ENCODE assay signal across 12 cellular contexts in the genomic region with DNA sequence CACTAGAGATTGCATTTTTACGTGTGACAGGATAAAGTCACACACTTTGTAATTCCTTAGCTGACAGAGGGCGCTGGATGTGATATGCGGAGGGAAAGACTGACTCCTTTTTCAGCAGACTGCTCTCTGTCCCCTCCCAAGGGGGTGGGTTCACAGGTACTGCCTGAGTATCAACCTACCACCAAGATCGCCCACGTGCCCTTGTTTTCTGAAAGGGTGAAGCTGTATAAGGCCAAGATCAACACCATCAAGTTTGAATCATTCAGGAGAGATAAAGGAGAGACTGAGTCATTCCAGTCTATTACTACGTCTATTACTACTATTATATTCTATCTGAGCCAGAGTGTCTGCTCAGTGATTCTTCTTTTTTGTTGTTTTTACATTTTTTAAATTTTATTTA. TPM values are rescaled to one million over a fixed set of nuclear protein-coding genes. Genes with fewer than 3 reads are reported as not detected.
DNase-seq lines count a peak whose midpoint lies in the region; ATAC-seq and TF ChIP-seq lines count a peak whose summit lies in the region.
"Had no signal": no experiment of that assay in that cellular context is flagged by ENCODE, and none has a peak within 500 bp of the region (broad histone marks: within the 10 kb centered on the region; RNA-seq: fewer than 3 reads in every experiment).

No MANE protein-coding gene starts in this region.

- H2BK20ac ChIP-seq in H9 (ENCODE audit: low read depth, low read length, poor library complexity, severe bottlenecking) = no peak overlapping the region

- H4K5ac ChIP-seq in H9 (ENCODE audit: insufficient read length, low read depth, low read length) = no peak overlapping the region

- no peak for DNase-seq in H9
- peak; percentile 43 for DNase-seq in fibroblast of pulmonary artery (ENCODE audit: low read depth)
- DNase-seq in trophoblast cell = no peak
- DNase-seq in cortex of kidney (lab: John Stamatoyannopoulos, UW) = no peak
- no peak for DNase-seq in activated CD8-positive, alpha-beta memory T cell treated with anti-CD3 and anti-CD28 coated beads, Interleukin-2, amount 10 ng/mL, durations not matched to agents 7 days and 5 days
- no peak for DNase-seq in NCI-H1092 treated with DMSO at 0.1 percent for 48 hours (lab: John Stamatoyannopoulos, UW)
- DNase-seq: activated CD8-positive, alpha-beta memory T cell treated with anti-CD3 and anti-CD28 coated beads for 24 hours; left ventricle myocardium superior; right cardiac atrium had no signal

- no CpG with 5 or more reads among the region's 6 CpGs for WGBS in H9 (ENCODE audit: extremely low coverage, insufficient read length, low lambda C conversion rate)
- no CpG with 5 or more reads among the region's 6 CpGs for WGBS in trophoblast cell (ENCODE audit: extremely low coverage, insufficient coverage, insufficient read length)

- H3K27me3 Mint-ChIP-seq in H9 (ENCODE audit: low read depth) = no peaks in the 10 kb centered on the region
- no peaks in the 10 kb centered on the region for H3K27me3 Mint-ChIP-seq in activated T-helper 17 cell treated with anti-CD3 and anti-CD28 coated beads, Interleukin-2, amount 50 U/mL, for 72 hours
- no peaks in the 10 kb centered on the region for H3K27me3 Mint-ChIP-seq in activated CD8-positive, alpha-beta memory T cell treated with anti-CD3 and anti-CD28 coated beads, Interleukin-2, amount 10 ng/mL, durations not matched to agents 7 days and 5 days

- H4K8ac ChIP-seq in H9 (replicated peaks; ENCODE audit: insufficient read length, low read depth, low read length) (no peak overlapping the region), trophoblast cell (ENCODE audit: low read depth, low read length) (peak overlapping the region; percentile 53)

- H3K79me1 ChIP-seq in H9 (ENCODE audit: insufficient read depth, low read depth, low read length, poor library complexity, severe bottlenecking) (no peaks in the 10 kb centered on the region), trophoblast cell (ENCODE audit: low read length) (no peaks in the 10 kb centered on the region)

- H2BK12ac ChIP-seq in H9 (ENCODE audit: insufficient read length, low read depth, low read length) (no peak overlapping the region), trophoblast cell (ENCODE audit: low read length) (no peak overlapping the region)

- H3K18ac ChIP-seq in H9 (ENCODE audit: insufficient read length, low read depth, low read length) (no peak overlapping the region), trophoblast cell (ENCODE audit: low read length) (no peak overlapping the region)

- peak overlapping the region in 2 of 3 experiments; percentile 16 to 64; a peak in 2 of 7 replicates for H3K27ac Mint-ChIP-seq in H9
- no peak overlapping the region for H3K27ac Mint-ChIP-seq in activated T-helper 17 cell treated with anti-CD3 and anti-CD28 coated beads, Interleukin-2, amount 50 U/mL, for 72 hours
- no peak overlapping the region for H3K27ac Mint-ChIP-seq in activated CD8-positive, alpha-beta memory T cell treated with anti-CD3 and anti-CD28 coated beads, Interleukin-2, amount 10 ng/mL, durations not matched to agents 7 days and 5 days

- H3K4me1 ChIP-seq in H9 (ENCODE audit: insufficient read depth, low read length) (peaks cover 5% of the 10 kb centered on the region; the same call in 1 of the 2 replicates), trophoblast cell (ENCODE audit: control insufficient read depth in 1 of 2, insufficient read depth in 2 of 2, low read length in 2 of 2) (peaks cover 3 to 6% of the 10 kb centered on the region in 2 experiments)

- no peaks in the 10 kb centered on the region for H4K20me1 ChIP-seq in H9 (ENCODE audit: control insufficient read depth, insufficient read depth, insufficient read length)

- CTCF ChIA-PET in activated CD8-positive, alpha-beta memory T cell treated with anti-CD3 and anti-CD28 coated beads, Interleukin-2, amount 10 ng/mL, durations not matched to agents 7 days and 5 days (lab: Charles Lee) = interaction anchor here (1.5 to 2.1 kb wide), 3 partner anchors 9 to 39 kb away, joined by 4 to 13 read pairs (median 5); no protein-coding TSS in a partner anchor

- H3K4me3 ChIP-seq in fibroblast of pulmonary artery (replicated peaks; ENCODE audit: low read depth, low read length) = no peak overlapping the region
- H3K4me3 ChIP-seq in trophoblast cell (ENCODE audit: low read depth, low read length) = no peak overlapping the region

- H3K23ac ChIP-seq in H9 (ENCODE audit: insufficient read length, low read depth, low read length) (no peak overlapping the region), trophoblast cell (ENCODE audit: low read length) (no peak overlapping the region)

- H2BK5ac ChIP-seq in H9 (ENCODE audit: insufficient read length, low read length) (no peak overlapping the region), trophoblast cell (ENCODE audit: low read depth, low read length, poor library complexity) (no peak overlapping the region)

- H3K4me3 Mint-ChIP-seq in H9 = no peak overlapping the region
- no peak overlapping the region for H3K4me3 Mint-ChIP-seq in activated T-helper 17 cell treated with anti-CD3 and anti-CD28 coated beads, Interleukin-2, amount 50 U/mL, for 72 hours
- H3K4me3 Mint-ChIP-seq in activated CD8-positive, alpha-beta memory T cell treated with anti-CD3 and anti-CD28 coated beads, Interleukin-2, amount 10 ng/mL, durations not matched to agents 7 days and 5 days = no peak overlapping the region

- H2BK120ac ChIP-seq in H9 (ENCODE audit: low read depth, low read length, poor library complexity, severe bottlenecking) = no peak overlapping the region
- no peak overlapping the region for H2BK120ac ChIP-seq in trophoblast cell (ENCODE audit: insufficient read depth, low read length, poor library complexity)

- H3K36me3 Mint-ChIP-seq in H9 (ENCODE audit: insufficient read depth in 1 of 3, low read depth in 3 of 3) = peaks cover 4 to 8% (median 5%) of the 10 kb centered on the region in 3 experiments; a peak in 5 of 7 replicates
- peaks cover 8% of the 10 kb centered on the region for H3K36me3 Mint-ChIP-seq in activated T-helper 17 cell treated with anti-CD3 and anti-CD28 coated beads, Interleukin-2, amount 50 U/mL, for 72 hours (ENCODE audit: low read depth)
- H3K36me3 Mint-ChIP-seq in activated CD8-positive, alpha-beta memory T cell treated with anti-CD3 and anti-CD28 coated beads, Interleukin-2, amount 10 ng/mL, durations not matched to agents 7 days and 5 days = peaks cover 9% of the 10 kb centered on the region

- no peak for TF ChIP-seq CTCF in H9 (conservative IDR thresholded peaks at IDR 0.05)
- TF ChIP-seq CTCF in fibroblast of pulmonary artery (IDR thresholded peaks at IDR 0.05; ENCODE audit: low read length, missing control alignments) = no peak

- H3K9ac ChIP-seq in H9 (ENCODE audit: extremely low read depth, insufficient read length, low read length) = no peak overlapping the region
- H3K9ac ChIP-seq in trophoblast cell (ENCODE audit: low read length) = no peak overlapping the region

- H3K27me3 ChIP-seq in H9 (ENCODE audit: insufficient read depth, low read length) (no peaks in the 10 kb centered on the region), trophoblast cell (ENCODE audit: insufficient read depth, low read length) (no peaks in the 10 kb centered on the region)
- H3K27me3 ChIP-seq: neutrophil had no signal

- H3K4me1 Mint-ChIP-seq in H9 = peaks cover 9 to 22% of the 10 kb centered on the region in 2 experiments
- H3K4me1 Mint-ChIP-seq in activated T-helper 17 cell treated with anti-CD3 and anti-CD28 coated beads, Interleukin-2, amount 50 U/mL, for 72 hours = peaks cover 5% of the 10 kb centered on the region
- H3K4me1 Mint-ChIP-seq in activated CD8-positive, alpha-beta memory T cell treated with anti-CD3 and anti-CD28 coated beads, Interleukin-2, amount 10 ng/mL, durations not matched to agents 7 days and 5 days = peaks cover 6% of the 10 kb centered on the region

- H3K4me2 ChIP-seq in H9 (ENCODE audit: insufficient read depth, insufficient read length, low read length) = no peak overlapping the region
- H3K4me2 ChIP-seq in trophoblast cell (ENCODE audit: low read length) = no peak overlapping the region

- no peak overlapping the region for H4K12ac ChIP-seq in trophoblast cell (ENCODE audit: low read depth, low read length)

- H2AFZ ChIP-seq in H9 (ENCODE audit: low read length) (no peak overlapping the region), trophoblast cell (ENCODE audit: insufficient read depth, low read length, poor library complexity) (no peak overlapping the region)

- H3K56ac ChIP-seq in H9 (ENCODE audit: insufficient read length, low read depth, low read length) = no peak overlapping the region

- no peak overlapping the region for H3T11ph ChIP-seq in H9 (ENCODE audit: low read length)

- H3K9me3 ChIP-seq in H9 (ENCODE audit: control insufficient read depth, low read depth, low read length) (no peaks in the 10 kb centered on the region), trophoblast cell (ENCODE audit: insufficient read depth, low read depth, low read length) (no peaks in the 10 kb centered on the region)
- H3K9me3 ChIP-seq: neutrophil had no signal

- H2AK5ac ChIP-seq in H9 (ENCODE audit: insufficient read length, low read length) = no peak overlapping the region
- H2AK5ac ChIP-seq in trophoblast cell (ENCODE audit: low read length) = no peak overlapping the region

- H3K23me2 ChIP-seq in H9 (ENCODE audit: insufficient read length, low read depth, low read length, poor library complexity, severe bottlenecking) = no peaks in the 10 kb centered on the region

- H3K27ac ChIP-seq in H9 (ENCODE audit: insufficient read length, low read depth, low read length) (no peak overlapping the region), trophoblast cell (ENCODE audit: low read depth, low read length) (no peak overlapping the region)
- H3K27ac ChIP-seq: neutrophil, WERI-Rb-1 had no signal

- H3K4ac ChIP-seq in H9 (ENCODE audit: low read depth, low read length) (no peak overlapping the region), trophoblast cell (ENCODE audit: low read depth, low read length) (no peak overlapping the region)

- no peaks in the 10 kb centered on the region for H3K9me3 Mint-ChIP-seq in H9
- H3K9me3 Mint-ChIP-seq in activated T-helper 17 cell treated with anti-CD3 and anti-CD28 coated beads, Interleukin-2, amount 50 U/mL, for 72 hours = no peaks in the 10 kb centered on the region
- H3K9me3 Mint-ChIP-seq in activated CD8-positive, alpha-beta memory T cell treated with anti-CD3 and anti-CD28 coated beads, Interleukin-2, amount 10 ng/mL, durations not matched to agents 7 days and 5 days (ENCODE audit: low read depth) = no peaks in the 10 kb centered on the region

- H3K36me3 ChIP-seq in trophoblast cell (ENCODE audit: control insufficient read depth in 1 of 2, insufficient read depth in 2 of 2, low read length in 2 of 2) = peaks cover 4 to 6% of the 10 kb centered on the region in 2 experiments

- peak; percentile 57 for ATAC-seq in activated T-helper 17 cell treated with anti-CD3 and anti-CD28 coated beads, Interleukin-2, amount 50 U/mL, for 72 hours (replicated peaks)
- no peak for ATAC-seq in activated CD8-positive, alpha-beta memory T cell treated with anti-CD3 and anti-CD28 coated beads, Interleukin-2, amount 10 ng/mL, durations not matched to agents 7 days and 5 days

- no peak overlapping the region for H2BK15ac ChIP-seq in H9 (ENCODE audit: low read depth, low read length)

- no peaks in the 10 kb centered on the region for H3K79me2 ChIP-seq in H9 (ENCODE audit: insufficient read depth, low read length)
- H3K79me2 ChIP-seq in trophoblast cell (ENCODE audit: control insufficient read depth, insufficient read depth, low read length, poor library complexity) = no peaks in the 10 kb centered on the region

- H3K14ac ChIP-seq in H9 (ENCODE audit: insufficient read depth, low read length) (no peak overlapping the region), trophoblast cell (ENCODE audit: low read length) (no peak overlapping the region)

- H4K91ac ChIP-seq in H9 (ENCODE audit: insufficient read length, low read depth, low read length) = no peak overlapping the region
- H4K91ac ChIP-seq in trophoblast cell (ENCODE audit: low read depth, low read length) = no peak overlapping the region

RNA-seq across cellular contexts. Expression of a gene that starts 30.7 kb away (rescaled TPM):
- 29.3 and 30.0 TPM in 2 replicates for total RNA-seq in H9 (2021)
- 10 to 100 TPM; 22.0 to 28.7 TPM for total RNA-seq in activated T-helper 17 cell treated with anti-CD3 and anti-CD28 coated beads, Interleukin-2, amount 50 U/mL, for 72 hours
- 14.3 and 15.7 TPM in 2 replicates for polyA plus RNA-seq in trophoblast cell (2013)
- 10 to 100 TPM; 35.2 to 40.2 TPM for total RNA-seq in activated CD8-positive, alpha-beta memory T cell treated with anti-CD3 and anti-CD28 coated beads, Interleukin-2, amount 10 ng/mL, durations not matched to agents 7 days and 5 days

RNA-seq across cellular contexts. Expression of a gene that starts 45.7 kb away (rescaled TPM):
- total RNA-seq in H9 (2021) = 77.2 and 82.0 TPM in 2 replicates
- 10 to 100 TPM; 66.4 to 98.1 TPM for total RNA-seq in activated T-helper 17 cell treated with anti-CD3 and anti-CD28 coated beads, Interleukin-2, amount 50 U/mL, for 72 hours
- 47.5 and 52.1 TPM in 2 replicates for polyA plus RNA-seq in trophoblast cell (2013)
- 10 to 100 TPM; 66.6 to 72.1 TPM for total RNA-seq in activated CD8-positive, alpha-beta memory T cell treated with anti-CD3 and anti-CD28 coated beads, Interleukin-2, amount 10 ng/mL, durations not matched to agents 7 days and 5 days

RNA-seq across cellular contexts. Expression of a gene that starts 49.6 kb away (rescaled TPM):
- total RNA-seq in H9 (2021) = 0.11 TPM in 1 of 2 replicates, not detected in the other
- not detected for total RNA-seq in activated T-helper 17 cell treated with anti-CD3 and anti-CD28 coated beads, Interleukin-2, amount 50 U/mL, for 72 hours
- polyA plus RNA-seq in trophoblast cell (2013) = 0.14 and 0.19 TPM in 2 replicates
- not detected for total RNA-seq in activated CD8-positive, alpha-beta memory T cell treated with anti-CD3 and anti-CD28 coated beads, Interleukin-2, amount 10 ng/mL, durations not matched to agents 7 days and 5 days
- total RNA-seq: left ventricle myocardium superior, right cardiac atrium had no signal
- polyA plus RNA-seq: right cardiac atrium had no signal

Comparison
In these comparisons a context has a peak if more than half of its experiments do, and no peak if none do; other contexts are left out.
1. H3K27ac Mint-ChIP-seq: peak in H9 (2 of 3); none in activated T-helper 17 cell treated with anti-CD3 and anti-CD28 coated beads, Interleukin-2, amount 50 U/mL, for 72 hours (single experiment) and activated CD8-positive, alpha-beta memory T cell treated with anti-CD3 and anti-CD28 coated beads, Interleukin-2, amount 10 ng/mL, durations not matched to agents 7 days and 5 days (single experiment).